8 cellular contexts compared by ENCODE assay signal in the genomic region with DNA sequence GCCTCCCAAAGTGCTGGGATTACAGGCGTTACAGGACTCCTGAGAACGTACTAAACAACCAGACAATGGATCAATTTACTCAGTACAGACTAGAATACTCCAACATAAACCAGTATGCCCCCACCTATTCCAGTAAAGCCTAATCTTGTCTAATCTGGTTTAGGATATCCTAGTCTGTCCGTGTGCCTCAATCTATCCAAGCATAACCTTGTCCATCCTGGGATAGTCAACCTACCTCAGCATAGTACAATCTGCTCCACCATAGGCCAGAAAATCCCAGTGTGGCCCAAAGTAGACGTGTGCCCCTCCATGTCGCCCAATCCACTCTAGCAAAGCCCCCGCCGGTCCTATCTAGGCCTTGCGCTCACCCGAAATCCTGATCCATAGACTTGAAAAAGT. TPM values are rescaled to one million over a fixed set of nuclear protein-coding genes. Genes with fewer than 3 reads are reported as not detected.
DNase-seq lines count a peak whose midpoint lies in the region; ATAC-seq, FAIRE-seq and TF ChIP-seq lines count a peak whose summit lies in the region.

No MANE protein-coding gene starts in this region.

- H3K4me1 ChIP-seq in OCI-LY3 (ENCODE audit: low read length): peaks cover 12% of the 10 kb centered on the region
- H3K4me1 ChIP-seq in endothelial cell of umbilical vein (ENCODE audit: control insufficient read depth, extremely low read depth, insufficient read depth, low read length): peaks cover 12% of the 10 kb centered on the region
- H3K4me1 ChIP-seq in neuron (ENCODE audit: insufficient read depth, low read length): peaks cover 34% of the 10 kb centered on the region

- H3K27me3 ChIP-seq in OCI-LY3 (ENCODE audit: low read depth, low read length) (no peaks in the 10 kb centered on the region), endothelial cell of umbilical vein (ENCODE audit: control insufficient read depth in 2 of 2, insufficient read depth in 2 of 2, low read length in 2 of 2) (no peaks in the 10 kb centered on the region), neuron (ENCODE audit: insufficient read depth, low read length) (no peaks in the 10 kb centered on the region)

- POLR2A ChIA-PET in endothelial cell of umbilical vein (lab: Charles Lee): interaction anchor here (0.5 kb wide), 1 partner anchor 35 kb away, joined by 3 read pairs; no protein-coding TSS in a partner anchor

- no peak for TF ChIP-seq CTCF in GM12864 (IDR thresholded peaks at IDR 0.05; ENCODE audit: low read depth, low read length, missing control alignments)
- TF ChIP-seq CTCF in OCI-LY3 (IDR thresholded peaks at IDR 0.05; ENCODE audit: low read depth, low read length): no peak
- TF ChIP-seq CTCF in endothelial cell of umbilical vein (IDR thresholded peaks at IDR 0.05; ENCODE audit: extremely low read depth in 1 of 2, insufficient read depth in 1 of 2, low read depth in 1 of 2, low read length in 2 of 2): no peak

- intact Hi-C loops in endothelial cell of umbilical vein (cut with micrococcal nuclease): loop anchor here (1.0 kb wide), 1 partner anchor 12 kb away; no protein-coding TSS in a partner anchor

- no peak for TF ChIP-seq POLR2A in endothelial cell of umbilical vein (IDR thresholded peaks at IDR 0.05; ENCODE audit: low read depth, low read length)

- H3K36me3 ChIP-seq in OCI-LY3 (replicated peaks; ENCODE audit: low read depth, low read length) (peaks cover 13% of the 10 kb centered on the region), endothelial cell of umbilical vein (ENCODE audit: control insufficient read depth in 2 of 2, extremely low read depth in 1 of 2, insufficient read depth in 2 of 2, low read length in 2 of 2) (peaks cover 17 to 38% of the 10 kb centered on the region in 2 experiments), neuron (ENCODE audit: insufficient read depth, low read length) (peaks cover 45% of the 10 kb centered on the region)

- no TSS peak for BruUV-seq in endothelial cell of umbilical vein (replicated peaks; lab: Mats Ljungman, UMichigan)

- H2AFZ ChIP-seq in OCI-LY3 (ENCODE audit: low read depth, low read length) (no peak overlapping the region), endothelial cell of umbilical vein (ENCODE audit: low read depth, low read length) (no peak overlapping the region), neuron (ENCODE audit: low read depth, low read length) (no peak overlapping the region)

- H3K9ac ChIP-seq in OCI-LY3 (ENCODE audit: low read length) (peak overlapping the region; percentile 90), endothelial cell of umbilical vein (replicated peaks; ENCODE audit: extremely low read depth, insufficient read depth, low read length) (peak overlapping the region; percentile 74)

- dilution Hi-C loops in endothelial cell of umbilical vein (cut with MboI; ENCODE audit: extremely low pct_ligation_motif_present, low sequenced_read_pairs): no loop called here

- H3K9me1 ChIP-seq in endothelial cell of umbilical vein (replicated peaks; ENCODE audit: control insufficient read depth, extremely low read depth, insufficient read depth, low read length): no peaks in the 10 kb centered on the region

- H4K20me1 ChIP-seq in OCI-LY3 (ENCODE audit: insufficient read depth, low read length) (peaks cover 11% of the 10 kb centered on the region), endothelial cell of umbilical vein (replicated peaks; ENCODE audit: control insufficient read depth, extremely low read depth, insufficient read depth, low read length) (peaks cover 4% of the 10 kb centered on the region)

- no peak for ATAC-seq in GM18907 (IDR thresholded peaks at IDR 0.05; ENCODE audit: unreplicated experiment)

- CTCF ChIA-PET in endothelial cell of umbilical vein (lab: Charles Lee): interaction anchor here (1.0 to 2.8 kb wide), 3 partner anchors 13 to 63 kb away, joined by 3 to 13 read pairs (median 5); no protein-coding TSS in a partner anchor

- no peaks in the 10 kb centered on the region for H3K9me3 ChIP-seq in OCI-LY3 (ENCODE audit: insufficient read depth, low read length)
- H3K9me3 ChIP-seq in endothelial cell of umbilical vein (replicated peaks; ENCODE audit: control insufficient read depth, insufficient read depth, low read length): no peaks in the 10 kb centered on the region
- no peaks in the 10 kb centered on the region for H3K9me3 ChIP-seq in neuron (ENCODE audit: low read length)

- FAIRE-seq in endothelial cell of umbilical vein (lab: Jason Lieb, UNC): peak; percentile 65

- H3K79me2 ChIP-seq in OCI-LY3 (ENCODE audit: low read length) (peaks cover 61% of the 10 kb centered on the region), endothelial cell of umbilical vein (ENCODE audit: control insufficient read depth, insufficient read depth, low read length) (peaks cover 63% of the 10 kb centered on the region)

- H3K4me2 ChIP-seq in OCI-LY3 (ENCODE audit: low read length) (peak overlapping the region; percentile 70), endothelial cell of umbilical vein (ENCODE audit: insufficient read depth, low read length) (peak overlapping the region; percentile 86)

- H3K27ac ChIP-seq in OCI-LY3 (ENCODE audit: low read length) (peak overlapping the region; percentile 58), endothelial cell of umbilical vein (ENCODE audit: insufficient read depth, low read depth, low read length) (peak overlapping the region; percentile 29)

- H3K4me3 ChIP-seq in GM12864 (ENCODE audit: low read depth, low read length) (peak overlapping the region; percentile 92), OCI-LY3 (ENCODE audit: low read length) (peak overlapping the region; percentile 99), endothelial cell of umbilical vein (replicated peaks in 1 of 3; ENCODE audit: insufficient read depth in 1 of 3, low read depth in 1 of 3, low read length in 3 of 3) (peak overlapping the region; percentile 43 to 83 (median 55)), neuron (ENCODE audit: low read length) (peak overlapping the region; percentile 98)

- DNase-seq in GM12864 (ENCODE audit: low read depth) (no peak), endothelial cell of umbilical vein (ENCODE audit: low read depth, low spot score) (no peak), activated gamma-delta T cell treated with Interleukin-2 at 50 U/mL for 16 hours (no peak), DMS153 treated with DMSO at 0.1 percent for 48 hours (lab: John Stamatoyannopoulos, UW; ENCODE audit: unreplicated experiment) (no peak)
- DNase-seq in stimulated activated CD4-positive, alpha-beta T cell treated with anti-CD3 and anti-CD28 coated beads, Interleukin-4, amount 100 ng/mL, for 1 hour: no peak

TF ChIP-seq in endothelial cell of umbilical vein, 7 proteins besides CTCF, POLR2A, EP300 and RAD21 (continues in another document):
- TF ChIP-seq GATA2 (IDR thresholded peaks at IDR 0.05; ENCODE audit: insufficient read depth, insufficient read length, low read depth, low read length): no peak

RNA-seq across cellular contexts. Expression of a gene that starts 0.6 kb away (rescaled TPM):
- 52.1 and 55.9 TPM in 2 replicates for total RNA-seq in endothelial cell of umbilical vein
- 15.8 and 17.2 TPM in 2 replicates for polyA plus RNA-seq in endothelial cell of umbilical vein
- 6.8 and 7.7 TPM in 2 replicates for polyA plus RNA-seq in endothelial cell of umbilical vein (2011; cell fraction: cytosol; rRNA removed)
- 25.0 and 28.6 TPM in 2 replicates for polyA plus RNA-seq in endothelial cell of umbilical vein (2011; cell fraction: nucleus; rRNA removed)
- polyA plus RNA-seq in endothelial cell of umbilical vein (2012): 20.7 and 33.1 TPM in 2 replicates
- polyA minus RNA-seq in endothelial cell of umbilical vein: 41.1 and 45.0 TPM in 2 replicates
- 12.0 TPM for polyA minus RNA-seq in endothelial cell of umbilical vein (2011; cell fraction: cytosol; rRNA and poly(A)+ RNA removed)
- polyA minus RNA-seq in endothelial cell of umbilical vein (2011; cell fraction: nucleus; rRNA and poly(A)+ RNA removed): 30.8 and 37.6 TPM in 2 replicates

RNA-seq across cellular contexts. Expression of a gene that starts 5.6 kb away (rescaled TPM):
- 54.7 and 56.2 TPM in 2 replicates for total RNA-seq in endothelial cell of umbilical vein
- 35.6 and 39.0 TPM in 2 replicates for polyA plus RNA-seq in endothelial cell of umbilical vein
- 47.8 and 49.9 TPM in 2 replicates for polyA plus RNA-seq in endothelial cell of umbilical vein (2011; cell fraction: cytosol; rRNA removed)
- 30.3 and 34.1 TPM in 2 replicates for polyA plus RNA-seq in endothelial cell of umbilical vein (2011; cell fraction: nucleus; rRNA removed)
- polyA plus RNA-seq in endothelial cell of umbilical vein (2012): 43.1 and 51.2 TPM in 2 replicates
- polyA minus RNA-seq in endothelial cell of umbilical vein: 49.7 and 70.3 TPM in 2 replicates
- 19.5 TPM for polyA minus RNA-seq in endothelial cell of umbilical vein (2011; cell fraction: cytosol; rRNA and poly(A)+ RNA removed)
- polyA minus RNA-seq in endothelial cell of umbilical vein (2011; cell fraction: nucleus; rRNA and poly(A)+ RNA removed): 10.4 and 11.5 TPM in 2 replicates

RNA-seq across cellular contexts. Expression of a gene that starts 8.5 kb away (rescaled TPM):
- total RNA-seq in endothelial cell of umbilical vein: 401 and 403 TPM in 2 replicates
- 882 and 1,043 TPM in 2 replicates for polyA plus RNA-seq in endothelial cell of umbilical vein
- polyA plus RNA-seq in endothelial cell of umbilical vein (2011; cell fraction: cytosol; rRNA removed): 988 and 1,063 TPM in 2 replicates
- polyA plus RNA-seq in endothelial cell of umbilical vein (2011; cell fraction: nucleus; rRNA removed): 256 and 296 TPM in 2 replicates
- polyA plus RNA-seq in endothelial cell of umbilical vein (2012): 713 and 850 TPM in 2 replicates
- 463 and 560 TPM in 2 replicates for polyA minus RNA-seq in endothelial cell of umbilical vein
- 104 TPM for polyA minus RNA-seq in endothelial cell of umbilical vein (2011; cell fraction: cytosol; rRNA and poly(A)+ RNA removed)
- 70.2 and 73.2 TPM in 2 replicates for polyA minus RNA-seq in endothelial cell of umbilical vein (2011; cell fraction: nucleus; rRNA and poly(A)+ RNA removed)

RNA-seq across cellular contexts. Expression of a gene that starts 14.0 kb away (rescaled TPM):
- total RNA-seq in endothelial cell of umbilical vein: 300 and 308 TPM in 2 replicates
- polyA plus RNA-seq in endothelial cell of umbilical vein: 376 and 423 TPM in 2 replicates
- 129 and 183 TPM in 2 replicates for polyA plus RNA-seq in endothelial cell of umbilical vein (2011; cell fraction: cytosol; rRNA removed)
- 3,752 and 4,902 TPM in 2 replicates for polyA plus RNA-seq in endothelial cell of umbilical vein (2011; cell fraction: nucleus; rRNA removed)
- 393 and 504 TPM in 2 replicates for polyA plus RNA-seq in endothelial cell of umbilical vein (2012)
- 202 and 203 TPM in 2 replicates for polyA minus RNA-seq in endothelial cell of umbilical vein
- polyA minus RNA-seq in endothelial cell of umbilical vein (2011; cell fraction: cytosol; rRNA and poly(A)+ RNA removed): 186 TPM
- 279 and 285 TPM in 2 replicates for polyA minus RNA-seq in endothelial cell of umbilical vein (2011; cell fraction: nucleus; rRNA and poly(A)+ RNA removed)

RNA-seq across cellular contexts. Expression of a gene that starts 14.1 kb away (rescaled TPM):
- total RNA-seq in endothelial cell of umbilical vein: 26.6 and 34.6 TPM in 2 replicates
- polyA plus RNA-seq in endothelial cell of umbilical vein: 14.0 and 14.9 TPM in 2 replicates
- 17.2 and 19.0 TPM in 2 replicates for polyA plus RNA-seq in endothelial cell of umbilical vein (2011; cell fraction: cytosol; rRNA removed)
- 71.6 and 81.6 TPM in 2 replicates for polyA plus RNA-seq in endothelial cell of umbilical vein (2011; cell fraction: nucleus; rRNA removed)
- polyA plus RNA-seq in endothelial cell of umbilical vein (2012): 18.9 and 29.0 TPM in 2 replicates
- polyA minus RNA-seq in endothelial cell of umbilical vein: 15.8 and 16.4 TPM in 2 replicates
- polyA minus RNA-seq in endothelial cell of umbilical vein (2011; cell fraction: cytosol; rRNA and poly(A)+ RNA removed): 1.4 TPM
- polyA minus RNA-seq in endothelial cell of umbilical vein (2011; cell fraction: nucleus; rRNA and poly(A)+ RNA removed): 20.5 and 23.2 TPM in 2 replicates
